Comparison of ENCODE assay signal across 11 cellular contexts in the genomic region with DNA sequence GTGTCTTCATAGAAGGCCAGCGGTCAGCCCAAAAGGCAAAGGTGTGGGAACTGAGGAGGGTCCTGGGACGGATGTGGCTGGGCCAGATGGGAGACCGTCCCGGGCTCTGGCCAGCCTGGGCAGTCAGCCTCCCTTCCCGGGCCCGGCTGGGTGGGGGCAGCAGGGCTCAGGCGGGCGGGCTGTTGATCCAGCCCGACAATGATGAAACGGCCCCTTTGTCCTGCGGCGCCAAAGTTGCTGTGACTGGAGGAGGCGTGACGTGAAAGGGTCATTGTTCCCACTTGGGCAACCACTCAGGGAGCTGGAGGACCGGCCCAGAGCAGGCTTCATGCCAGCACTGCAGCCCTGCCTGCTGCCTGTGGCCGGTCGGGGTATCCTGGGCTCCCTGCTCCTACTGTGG. TPM values are rescaled to one million over a fixed set of nuclear protein-coding genes. Genes with fewer than 3 reads are reported as not detected.
DNase-seq lines count a peak whose midpoint lies in the region; ATAC-seq and TF ChIP-seq lines count a peak whose summit lies in the region.
"Had no signal": no experiment of that assay in that cellular context is flagged by ENCODE, and none has a peak within 500 bp of the region (broad histone marks: within the 10 kb centered on the region; RNA-seq: fewer than 3 reads in every experiment).

No MANE protein-coding gene starts in this region.

- CTCF ChIA-PET in WTC11 (lab: Charles Lee) = interaction anchor here (0.7 to 8.0 kb wide), 3 partner anchors 14 to 37 kb away, joined by 4 to 115 read pairs (median 5); no protein-coding TSS in a partner anchor

- no peak overlapping the region for H3K4me3 Mint-ChIP-seq in WTC11

- POLR2A ChIA-PET in WTC11 (lab: Charles Lee) = no interaction called here

- no peaks in the 10 kb centered on the region for H3K27me3 ChIP-seq in lower lobe of right lung (ENCODE audit: low read depth)

- H3K27ac ChIP-seq in lower lobe of right lung (peak overlapping the region; percentile 80), temporal lobe (ENCODE audit: low read depth, low read length) (peak overlapping the region; percentile 100)

- intact Hi-C loops in lower lobe of right lung (cut with DNase I) = no loop called here

- H3K36me3 ChIP-seq in lower lobe of right lung = no peaks in the 10 kb centered on the region

- no peak for ATAC-seq in WTC11
- ATAC-seq in esophagus mucosa = peak; percentile 56
- ATAC-seq in lower lobe of right lung = peak; percentile 87 to 95
- no peak for ATAC-seq in GM18505 (IDR thresholded peaks at IDR 0.05; ENCODE audit: unreplicated experiment)
- ATAC-seq in HG03520 (IDR thresholded peaks at IDR 0.05; ENCODE audit: unreplicated experiment) = no peak
- ATAC-seq: HCT116 had no signal

- H3K4me1 ChIP-seq in lower lobe of right lung = peaks cover 35% of the 10 kb centered on the region

- H3K4me1 Mint-ChIP-seq in WTC11 = 0 out of 2 replicates have a peak, but pooled peaks cover 3% of the 10 kb centered on the region

- no peak for DNase-seq in WTC11 (ENCODE audit: low spot score)
- peak; percentile 91 for DNase-seq in lower lobe of right lung
- no peak for DNase-seq in NCI-H510A treated with DMSO at 0.1 percent for 48 hours (lab: John Stamatoyannopoulos, UW)
- no peak for DNase-seq in activated CD8-positive, alpha-beta memory T cell treated with anti-CD3 and anti-CD28 coated beads for 24 hours
- DNase-seq: activated naive CD4-positive, alpha-beta T cell treated with Interleukin-2 at 50 U/mL for 16 hours; NCI-H1092 had no signal

- H3K36me3 Mint-ChIP-seq in WTC11 = no peaks in the 10 kb centered on the region

- TF ChIP-seq POLR2A in GM18505 (IDR thresholded peaks at IDR 0.05; ENCODE audit: borderline replicate concordance, extremely low read depth, insufficient read depth, insufficient read length) = no peak

- H3K9me3 Mint-ChIP-seq in WTC11 = no peaks in the 10 kb centered on the region

- no peak for TF ChIP-seq CTCF in WTC11 (IDR thresholded peaks at IDR 0.05)
- TF ChIP-seq CTCF in lower lobe of right lung (IDR thresholded peaks at IDR 0.05) = no peak

- no peaks in the 10 kb centered on the region for H3K9me3 ChIP-seq in lower lobe of right lung

- H3K27ac Mint-ChIP-seq in WTC11 = no peak overlapping the region

- no peaks in the 10 kb centered on the region for H3K27me3 Mint-ChIP-seq in WTC11 (ENCODE audit: low read depth)

- no peak overlapping the region for H3K4me3 ChIP-seq in lower lobe of right lung

TF ChIP-seq in WTC11, 78 proteins besides CTCF, POLR2A, EP300 and RAD21:
- TF ChIP-seq, protein P1, sequence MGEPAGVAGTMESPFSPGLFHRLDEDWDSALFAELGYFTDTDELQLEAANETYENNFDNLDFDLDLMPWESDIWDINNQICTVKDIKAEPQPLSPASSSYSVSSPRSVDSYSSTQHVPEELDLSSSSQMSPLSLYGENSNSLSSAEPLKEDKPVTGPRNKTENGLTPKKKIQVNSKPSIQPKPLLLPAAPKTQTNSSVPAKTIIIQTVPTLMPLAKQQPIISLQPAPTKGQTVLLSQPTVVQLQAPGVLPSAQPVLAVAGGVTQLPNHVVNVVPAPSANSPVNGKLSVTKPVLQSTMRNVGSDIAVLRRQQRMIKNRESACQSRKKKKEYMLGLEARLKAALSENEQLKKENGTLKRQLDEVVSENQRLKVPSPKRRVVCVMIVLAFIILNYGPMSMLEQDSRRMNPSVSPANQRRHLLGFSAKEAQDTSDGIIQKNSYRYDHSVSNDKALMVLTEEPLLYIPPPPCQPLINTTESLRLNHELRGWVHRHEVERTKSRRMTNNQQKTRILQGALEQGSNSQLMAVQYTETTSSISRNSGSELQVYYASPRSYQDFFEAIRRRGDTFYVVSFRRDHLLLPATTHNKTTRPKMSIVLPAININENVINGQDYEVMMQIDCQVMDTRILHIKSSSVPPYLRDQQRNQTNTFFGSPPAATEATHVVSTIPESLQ (CRISPR knock-in tag; IDR thresholded peaks at IDR 0.05) = no peak
- TF ChIP-seq GABPB1 (CRISPR knock-in tag; IDR thresholded peaks at IDR 0.05) (peak; percentile 83), ELF4 (CRISPR knock-in tag; IDR thresholded peaks at IDR 0.05; ENCODE audit: low read depth) (no peak)

RNA-seq across cellular contexts. Expression of a gene that starts 16.5 kb away (rescaled TPM):
- total RNA-seq in WTC11 (2021) (15.9 to 18.8 TPM (median 16.2 TPM) in 3 replicates), esophagus mucosa (62.6 TPM), lower lobe of right lung (28.8 TPM), temporal lobe (7.9 TPM)

RNA-seq across cellular contexts. Expression of a gene that starts 44.2 kb away (rescaled TPM):
- total RNA-seq in WTC11 (2021) = 1,343 to 1,592 TPM (median 1,542 TPM) in 3 replicates
- 1,513 TPM for total RNA-seq in esophagus mucosa
- 765 TPM for total RNA-seq in lower lobe of right lung
- 619 TPM for total RNA-seq in temporal lobe

RNA-seq across cellular contexts. Expression of a gene that starts 56.5 kb away (rescaled TPM):
- total RNA-seq in WTC11 (2021) (53.8 to 66.3 TPM (median 61.6 TPM) in 3 replicates), esophagus mucosa (27.4 TPM), lower lobe of right lung (20.6 TPM), temporal lobe (1.2 TPM)

Comparison
In these comparisons a context has a peak if more than half of its experiments do, and no peak if none do; other contexts are left out.
1. ATAC-seq: peak in esophagus mucosa (single experiment) and lower lobe of right lung (2 of 2); none in WTC11 (single experiment), GM18505 (single experiment) and HG03520 (single experiment).